1 cellular context compared by ENCODE assay signal in the genomic region with DNA sequence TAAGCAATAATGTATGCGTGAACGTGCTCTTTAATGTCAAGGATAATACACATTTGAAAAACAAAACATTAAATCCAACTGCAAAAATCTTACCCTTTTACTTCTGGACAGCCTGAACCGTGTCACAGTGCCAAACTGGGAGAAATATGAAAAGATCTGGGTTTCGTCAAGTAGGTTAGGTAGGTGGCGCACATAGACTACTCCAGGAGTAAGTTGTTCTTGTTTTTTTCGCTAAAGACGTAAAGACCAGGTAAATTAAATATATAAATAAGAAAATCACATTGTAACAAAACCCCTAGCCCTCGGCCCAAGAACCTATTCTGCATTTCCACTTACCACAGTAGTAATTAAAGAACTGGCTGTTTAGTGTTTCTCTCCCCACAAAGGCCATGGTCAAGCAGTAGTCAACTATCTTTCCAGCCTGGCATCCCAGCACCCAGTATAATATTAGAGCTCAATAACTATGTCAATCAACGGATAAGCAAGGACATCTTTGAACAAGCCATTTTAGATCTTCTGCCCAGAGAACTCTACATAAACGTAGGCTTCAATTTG.
TF ChIP-seq lines count a peak whose summit lies in the region.

No MANE protein-coding gene starts in this region.

TF ChIP-seq in SK-N-SH, 30 proteins besides CTCF, POLR2A, EP300 and RAD21 (continued from another document):
- no peak for TF ChIP-seq YY1 (IDR thresholded peaks at IDR 0.05; ENCODE audit: low read depth)
